In the genomic region with DNA sequence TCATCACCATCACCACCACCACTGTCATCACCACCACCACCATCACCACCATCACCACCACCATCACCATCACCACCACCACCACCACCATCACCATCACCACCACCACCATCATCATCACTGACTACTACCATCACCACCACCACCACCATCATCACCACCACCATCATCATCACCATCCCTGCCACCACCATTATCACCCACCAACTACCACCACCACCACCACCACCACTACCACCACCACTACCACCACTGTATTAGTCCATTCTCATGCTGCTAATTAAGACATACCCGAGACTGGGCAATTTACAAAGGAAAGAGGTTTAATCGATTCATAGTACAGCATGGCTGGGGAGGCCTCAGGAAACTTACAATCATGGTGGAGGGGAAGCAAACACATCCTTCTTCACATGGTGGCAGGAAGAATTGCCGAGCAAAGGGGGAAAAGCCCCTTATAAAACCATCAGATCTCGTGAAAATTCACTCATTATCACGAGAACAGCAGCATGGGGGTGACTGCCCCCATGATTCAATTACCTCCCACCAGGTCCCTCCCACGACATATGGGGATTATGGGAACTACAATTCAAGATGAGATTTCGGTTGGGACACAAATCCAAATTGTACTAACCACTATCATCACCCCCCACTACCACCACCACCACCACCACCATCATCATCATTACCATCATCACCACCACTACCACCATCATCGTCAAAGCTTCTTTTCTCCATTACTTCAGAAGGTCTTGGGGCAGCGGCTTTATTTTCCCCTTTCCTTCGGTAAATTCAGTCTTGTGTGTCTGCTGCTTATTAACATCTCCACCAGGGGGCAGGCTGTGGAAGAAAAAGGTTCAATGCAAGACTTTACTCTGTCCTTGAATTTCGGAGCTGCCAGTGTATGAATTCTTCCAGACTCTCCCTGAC, we compare ENCODE assay signal across 8 cellular contexts. TPM values are rescaled to one million over a fixed set of nuclear protein-coding genes. Genes with fewer than 3 reads are reported as not detected.
A peak's percentile ranks its signal among the peaks of the same experiment; 100 is the strongest.
DNase-seq lines count a peak whose midpoint lies in the region; ATAC-seq and TF ChIP-seq lines count a peak whose summit lies in the region.
"Not testable (repeated sequence)": the region's sequence is repeated elsewhere in the genome, so short reads cannot be mapped to it uniquely, and the experiment has no call there.

No MANE protein-coding gene starts in this region.

- not testable (repeated sequence) for H3K9me3 ChIP-seq in RWPE2 (ENCODE audit: severe bottlenecking)

- not testable (repeated sequence) for H3K4me1 ChIP-seq in RWPE2 (ENCODE audit: insufficient read depth, poor library complexity, severe bottlenecking)

- DNase-seq in AG08396 (ENCODE audit: low spot score), result peak; percentile 50
- peak; percentile 67 for DNase-seq in GM13976 (ENCODE audit: low spot score)
- peak; percentile 65 for DNase-seq in NCI-H1436 (lab: John Stamatoyannopoulos, UW)
- DNase-seq in RWPE2 (ENCODE audit: low spot score), result not testable (repeated sequence)
- peak; percentile 30 for DNase-seq in activated T-cell treated with anti-CD3 and anti-CD28 coated beads, Interleukin-2, amount 50 U/mL, for 4 hours
- DNase-seq in erythroblast (lab: John Stamatoyannopoulos, UW), result peak; percentile 64 to 76
- peak; percentile 66 to 89 for DNase-seq in lower leg skin (ENCODE audit: low spot score in 2 of 2)
- DNase-seq in stimulated activated CD4-positive, alpha-beta T cell treated with anti-CD3 and anti-CD28 coated beads, Interleukin-1b, Interleukin-23, amount 100 ng/mL, for 4 hours (ENCODE audit: low read depth in 2 of 2), result peak; percentile 9 to 10

- in situ Hi-C loops in GM13976 (cut with MboI; ENCODE audit: low sequenced_read_pairs, unreplicated experiment), result loop anchor here (25.0 kb wide), 1 partner anchor 477 kb away; no protein-coding TSS in a partner anchor

- not testable (repeated sequence) for TF ChIP-seq POLR2A in erythroblast (IDR thresholded peaks at IDR 0.05; ENCODE audit: low read length); lower leg skin (IDR thresholded peaks at IDR 0.05)

- not testable (repeated sequence) for H3K36me3 ChIP-seq in RWPE2 (ENCODE audit: low read depth)

- not testable (repeated sequence) for H3K27me3 ChIP-seq in RWPE2 (ENCODE audit: insufficient read depth, poor library complexity, severe bottlenecking)

- H3K4me3 Mint-ChIP-seq in activated T-cell treated with anti-CD3 and anti-CD28 coated beads, Interleukin-2, amount 50 U/mL, for 4 hours, result not testable (repeated sequence)

- H3K27me3 Mint-ChIP-seq in activated T-cell treated with anti-CD3 and anti-CD28 coated beads, Interleukin-2, amount 50 U/mL, for 4 hours (ENCODE audit: low read depth), result peaks cover 13% of the 10 kb centered on the region

- not testable (repeated sequence) for H3K9me3 Mint-ChIP-seq in activated T-cell treated with anti-CD3 and anti-CD28 coated beads, Interleukin-2, amount 50 U/mL, for 4 hours

- not testable (repeated sequence) for H3K36me3 Mint-ChIP-seq in activated T-cell treated with anti-CD3 and anti-CD28 coated beads, Interleukin-2, amount 50 U/mL, for 4 hours (ENCODE audit: insufficient read depth)

- intact Hi-C loops in lower leg skin (cut with DNase I; ENCODE audit: low total_unique reads), result loop anchor here (5.0 kb wide), 1 partner anchor 87 kb away; a partner anchor contains a TSS

- WGBS in lower leg skin, 2 donors, result 51 to 54% methylated on average over 11 of the region's 11 CpGs

- H3K4me1 Mint-ChIP-seq in activated T-cell treated with anti-CD3 and anti-CD28 coated beads, Interleukin-2, amount 50 U/mL, for 4 hours (ENCODE audit: low read depth), result not testable (repeated sequence)

- TF ChIP-seq CTCF in GM13976 (IDR thresholded peaks at IDR 0.05; ENCODE audit: borderline replicate concordance, control extremely low read depth, extremely low read depth, insufficient read depth, missing control alignments) (peak; percentile 65), RWPE2 (IDR thresholded peaks at IDR 0.05; ENCODE audit: poor library complexity, severe bottlenecking) (peak; percentile 57)
- not testable (repeated sequence) for TF ChIP-seq CTCF in lower leg skin (IDR thresholded peaks at IDR 0.05)

- not testable (repeated sequence) for H3K27ac ChIP-seq in RWPE2 (ENCODE audit: poor library complexity, severe bottlenecking)

- H3K4me3 ChIP-seq in RWPE2 (ENCODE audit: severe bottlenecking); lower leg skin (ENCODE audit: low read depth, poor library complexity, severe bottlenecking): not testable (repeated sequence)

- ATAC-seq in RWPE2 (ENCODE audit: low read depth), result 0 out of 3 replicates have a peak, but pooled peaks have one; percentile 44
- ATAC-seq in activated T-cell treated with anti-CD3 and anti-CD28 coated beads, Interleukin-2, amount 50 U/mL, for 4 hours, result peak in 1 of 2 donors; percentile 58

RNA-seq across cellular contexts. Expression of a gene that starts 53.6 kb away (rescaled TPM):
- total RNA-seq in activated T-cell treated with anti-CD3 and anti-CD28 coated beads, Interleukin-2, amount 50 U/mL, for 4 hours, result 10 to 100 TPM; 56.9 to 60.1 (median 59.7) TPM
- 10 to 100 TPM; 11.8 to 30.8 (median 16.5) TPM for total RNA-seq in lower leg skin
